9 cellular contexts compared by ENCODE assay signal in genomic region chr5:143398053-143398355, GRCh38. TPM values are rescaled to one million over a fixed set of nuclear protein-coding genes. Genes with fewer than 3 reads are reported as not detected.
DNase-seq lines count a peak whose midpoint lies in the region; ATAC-seq and TF ChIP-seq lines count a peak whose summit lies in the region.
"Had no signal": no experiment of that assay in that cellular context is flagged by ENCODE, and none has a peak within 500 bp of the region (broad histone marks: within the 10 kb centered on the region; RNA-seq: fewer than 3 reads in every experiment).

No MANE protein-coding gene starts in this region.

- H3K9ac ChIP-seq in skeletal muscle satellite cell (ENCODE audit: low read depth, low read length): peak overlapping the region; percentile 97

- peaks cover 82 to 84% (median 83%) of the 10 kb centered on the region in 3 donors for H3K4me1 Mint-ChIP-seq in T-cell

- H3K9me3 ChIP-seq in skeletal muscle satellite cell (replicated peaks; ENCODE audit: low read length): no peaks in the 10 kb centered on the region

- H3K27me3 Mint-ChIP-seq in T-cell: no peaks in the 10 kb centered on the region

- no peak for TF ChIP-seq CTCF in fibroblast of mammary gland (conservative IDR thresholded peaks at IDR 0.05; ENCODE audit: control insufficient read depth, insufficient read depth, low read depth, low read length)

- H3K36me3 ChIP-seq in skeletal muscle satellite cell (ENCODE audit: insufficient read depth, low read length): peaks cover 12% of the 10 kb centered on the region

- peak overlapping the region; percentile 89 to 95 (median 91) for H3K4me3 Mint-ChIP-seq in T-cell

- DNase-seq in DMS 273 (lab: John Stamatoyannopoulos, UW; ENCODE audit: unreplicated experiment): peak; percentile 27
- no peak for DNase-seq in DMS 273 treated with DMSO at 0.1 percent for 48 hours (lab: John Stamatoyannopoulos, UW)
- DNase-seq in T-cell: no peak
- peak; percentile 24 for DNase-seq in fibroblast of mammary gland (ENCODE audit: low read depth)
- DNase-seq in NCI-H128 (lab: John Stamatoyannopoulos, UW; ENCODE audit: unreplicated experiment): no peak
- DNase-seq in amniotic stem cell (lab: John Stamatoyannopoulos, UW): no peak
- DNase-seq in NCI-H82 treated with DMSO at 0.1 percent for 48 hours (lab: John Stamatoyannopoulos, UW; ENCODE audit: unreplicated experiment): no peak
- DNase-seq: NCI-H1417 had no signal

- H3K4me2 ChIP-seq in skeletal muscle satellite cell (ENCODE audit: low read length): peak overlapping the region; percentile 87

- H3K9me3 Mint-ChIP-seq in T-cell: no peaks in the 10 kb centered on the region

- peaks cover 38% of the 10 kb centered on the region for H3K36me3 Mint-ChIP-seq in T-cell

- POLR2A ChIA-PET in T-cell (lab: Charles Lee): interaction anchor here (0.6 to 1.2 kb wide), 3 partner anchors 36 to 395 kb away, joined by 3 to 6 read pairs (median 6); no protein-coding TSS in a partner anchor

- CTCF ChIA-PET in T-cell (lab: Charles Lee): interaction anchor here (0.6 to 0.8 kb wide), 3 partner anchors 41 to 156 kb away, joined by 3 read pairs; no protein-coding TSS in a partner anchor

- no peak overlapping the region for H3K27ac Mint-ChIP-seq in T-cell

- no peaks in the 10 kb centered on the region for H3K27me3 ChIP-seq in skeletal muscle satellite cell (ENCODE audit: control insufficient read depth, insufficient read depth, low read length)

- H3K4me3 ChIP-seq in fibroblast of mammary gland (ENCODE audit: control insufficient read depth, low read depth, low read length) (peak overlapping the region; percentile 88), skeletal muscle satellite cell (ENCODE audit: low read length) (peak overlapping the region; percentile 80)

- H3K4me1 ChIP-seq in skeletal muscle satellite cell (ENCODE audit: control insufficient read depth, insufficient read depth, low read length): peaks cover 38% of the 10 kb centered on the region

- ATAC-seq in T-cell (replicated peaks in 1 of 4): no peak

RNA-seq across cellular contexts. Expression of gene NR3C1, which starts 5.5 kb away (rescaled TPM):
- 100 to 1,000 TPM; 108 to 156 (median 122) TPM for total RNA-seq in T-cell
- total RNA-seq in skeletal muscle satellite cell (2012; rRNA removed): 36.2 and 40.6 TPM in 2 replicates

Comparison
In these comparisons a context has a peak if more than half of its experiments do, and no peak if none do; other contexts are left out.
1. DNase-seq: peak in DMS 273 (single experiment) and fibroblast of mammary gland (single experiment); none in DMS 273 treated with DMSO at 0.1 percent for 48 hours (single experiment), T-cell (0 of 34), NCI-H128 (single experiment), amniotic stem cell (single experiment) and NCI-H82 treated with DMSO at 0.1 percent for 48 hours (single experiment).